In the genomic region with DNA sequence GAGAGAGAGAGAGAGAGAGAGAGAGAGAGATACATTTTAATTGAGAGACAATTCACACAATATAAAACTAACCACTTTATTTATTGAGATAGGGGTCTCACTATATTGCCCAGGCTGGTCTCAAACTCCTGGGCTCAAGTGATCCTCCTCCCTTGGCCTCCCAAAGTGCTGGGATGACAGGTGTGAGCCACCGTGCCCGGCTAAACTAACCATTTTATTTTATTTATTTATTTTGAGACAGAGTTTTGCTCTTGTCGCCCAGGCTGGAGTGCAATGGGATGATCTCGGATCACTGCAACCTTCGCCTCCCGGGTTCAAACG, we compare ENCODE assay signal across 10 cellular contexts. TPM values are rescaled to one million over a fixed set of nuclear protein-coding genes. Genes with fewer than 3 reads are reported as not detected.
DNase-seq lines count a peak whose midpoint lies in the region; ATAC-seq and TF ChIP-seq lines count a peak whose summit lies in the region.
"Not testable (repeated sequence)": the region's sequence is repeated elsewhere in the genome, so short reads cannot be mapped to it uniquely, and the experiment has no call there.
"Had no signal": no experiment of that assay in that cellular context is flagged by ENCODE, and none has a peak within 500 bp of the region (broad histone marks: within the 10 kb centered on the region; RNA-seq: fewer than 3 reads in every experiment).

No MANE protein-coding gene starts in this region.

- peak overlapping the region; percentile 78 for H3K27ac Mint-ChIP-seq in activated T-helper 17 cell treated with anti-CD3 and anti-CD28 coated beads, Interleukin-2, amount 50 U/mL, for 72 hours
- peak overlapping the region in 5 of 6 donors; percentile 9 to 83 (median 67) for H3K27ac Mint-ChIP-seq in naive B cell

- CTCF ChIA-PET in Panc1 (lab: Charles Lee) = not testable (repeated sequence)

- intact Hi-C loops in Panc1 (cut with micrococcal nuclease; ENCODE audit: unreplicated experiment) = loop anchor here (5.0 kb wide), 1 partner anchor 61 kb away; no protein-coding TSS in a partner anchor
- intact Hi-C loops in left ventricle myocardium inferior (cut with micrococcal nuclease) = not testable (repeated sequence)

- not testable (repeated sequence) for H3K4me3 Mint-ChIP-seq in activated T-helper 17 cell treated with anti-CD3 and anti-CD28 coated beads, Interleukin-2, amount 50 U/mL, for 72 hours
- peak overlapping the region in 6 of 8 donors; percentile 5 to 74 (median 19) for H3K4me3 Mint-ChIP-seq in naive B cell

- not testable (repeated sequence) for H4K20me1 ChIP-seq in GM23248 (ENCODE audit: insufficient read depth)

- H3K4me1 ChIP-seq in GM23248 (ENCODE audit: insufficient read depth) (peaks cover 41% of the 10 kb centered on the region), Panc1 (ENCODE audit: control insufficient read depth, insufficient read depth, low read length) (peaks cover 41% of the 10 kb centered on the region), left ventricle myocardium inferior (peaks cover 47% of the 10 kb centered on the region), skeletal muscle tissue (ENCODE audit: control insufficient read depth in 3 of 3, insufficient read depth in 3 of 3, low read length in 3 of 3) (peaks cover 43 to 48% (median 44%) of the 10 kb centered on the region in 3 donors)
- H3K4me1 ChIP-seq in urinary bladder (ENCODE audit: insufficient read depth) = not testable (repeated sequence)

- peaks cover 47% of the 10 kb centered on the region for H3F3A ChIP-seq in GM23248 (ENCODE audit: insufficient read depth)

- not testable (repeated sequence) for ATAC-seq in Panc1; activated T-helper 17 cell treated with anti-CD3 and anti-CD28 coated beads, Interleukin-2, amount 50 U/mL, for 72 hours (replicated peaks); naive B cell (ENCODE audit: low read depth in 2 of 2)

- peak overlapping the region; percentile 73 for H2AFZ ChIP-seq in GM23248

- POLR2A ChIA-PET in Panc1 (lab: Charles Lee) = interaction anchor here (1.3 kb wide), 1 partner anchor 10 kb away, joined by 6 read pairs; no protein-coding TSS in a partner anchor

- WGBS in GM23248 (ENCODE audit: low coverage in 1 of 2, low lambda C conversion rate in 2 of 2, missing lambda C conversion rate in 2 of 2), 2 experiments = 90 to 94% methylated on average over 7 of the region's 7 CpGs
- 91% methylated on average over 7 of the region's 7 CpGs for WGBS in urinary bladder

- H3K36me3 Mint-ChIP-seq in activated T-helper 17 cell treated with anti-CD3 and anti-CD28 coated beads, Interleukin-2, amount 50 U/mL, for 72 hours (ENCODE audit: low read depth); naive B cell: not testable (repeated sequence)

- H3K9ac ChIP-seq in GM23248 = peak overlapping the region; percentile 72
- H3K9ac ChIP-seq in skeletal muscle tissue (ENCODE audit: low read depth in 1 of 3, low read length in 3 of 3) = peak overlapping the region; percentile 78 to 80 (median 79)

- H3K4me3 ChIP-seq in GM23248 = peak overlapping the region; percentile 46
- not testable (repeated sequence) for H3K4me3 ChIP-seq in Panc1 (ENCODE audit: low read depth in 2 of 2, low read length in 2 of 2); left ventricle myocardium inferior; urinary bladder (ENCODE audit: low read depth, low read length)
- peak overlapping the region in 1 of 3 donors; percentile 0 for H3K4me3 ChIP-seq in skeletal muscle tissue (ENCODE audit: low read length in 3 of 3)

- H3K9me3 ChIP-seq in GM23248 (ENCODE audit: low read depth); Panc1 (ENCODE audit: control insufficient read depth, insufficient read depth, low read depth, low read length); left ventricle myocardium inferior (replicated peaks); skeletal muscle tissue (ENCODE audit: control insufficient read depth in 3 of 3, low read length in 3 of 3): not testable (repeated sequence)

- H3K36me3 ChIP-seq in GM23248 (ENCODE audit: low read depth); Panc1 (ENCODE audit: control insufficient read depth, insufficient read depth, low read length); left ventricle myocardium inferior; skeletal muscle tissue (ENCODE audit: control insufficient read depth in 3 of 3, insufficient read depth in 3 of 3, low read length in 3 of 3); urinary bladder (ENCODE audit: insufficient read depth): not testable (repeated sequence)

- not testable (repeated sequence) for BruUV-seq in Panc1 (replicated peaks; lab: Mats Ljungman, UMichigan)

- not testable (repeated sequence) for TF ChIP-seq CTCF in Panc1 (IDR thresholded peaks at IDR 0.05); left ventricle myocardium inferior (IDR thresholded peaks at IDR 0.05; ENCODE audit: borderline replicate concordance)

- H3K27ac ChIP-seq in GM23248 = peak overlapping the region; percentile 100
- H3K27ac ChIP-seq in Panc1 (ENCODE audit: low read length) = peak overlapping the region; percentile 100
- H3K27ac ChIP-seq in cingulate gyrus (ENCODE audit: low read depth, low read length) = peak overlapping the region; percentile 89
- H3K27ac ChIP-seq in left ventricle myocardium inferior (replicated peaks) = peak overlapping the region; percentile 63
- H3K27ac ChIP-seq in skeletal muscle tissue (ENCODE audit: low read depth, low read length) = peak overlapping the region; percentile 100
- peak overlapping the region; percentile 91 for H3K27ac ChIP-seq in urinary bladder (ENCODE audit: low read depth)

- DNase-seq in GM23248; Panc1 (ENCODE audit: low read depth, low spot score); left ventricle myocardium inferior; naive B cell: not testable (repeated sequence)

- not testable (repeated sequence) for H3K27me3 ChIP-seq in GM23248 (replicated peaks; ENCODE audit: insufficient read depth); Panc1 (ENCODE audit: control insufficient read depth, insufficient read depth, low read length); left ventricle myocardium inferior (ENCODE audit: low read depth); skeletal muscle tissue (ENCODE audit: control insufficient read depth in 3 of 3, insufficient read depth in 3 of 3, low read length in 3 of 3)

- H3K27me3 Mint-ChIP-seq in activated T-helper 17 cell treated with anti-CD3 and anti-CD28 coated beads, Interleukin-2, amount 50 U/mL, for 72 hours; naive B cell: not testable (repeated sequence)

- H3K4me2 ChIP-seq in GM23248 (ENCODE audit: unreplicated experiment) = peak overlapping the region; percentile 83

- H3K9me2 ChIP-seq in GM23248 (ENCODE audit: insufficient read depth) = not testable (repeated sequence)

- peaks cover 15% of the 10 kb centered on the region for H3K4me1 Mint-ChIP-seq in activated T-helper 17 cell treated with anti-CD3 and anti-CD28 coated beads, Interleukin-2, amount 50 U/mL, for 72 hours
- peaks cover 12 to 23% (median 21%) of the 10 kb centered on the region in 3 donors for H3K4me1 Mint-ChIP-seq in naive B cell

- H3K79me2 ChIP-seq in GM23248 (ENCODE audit: insufficient read depth) = not testable (repeated sequence)

- in situ Hi-C loops in GM23248 (cut with MboI); Panc1 (cut with HindIII; ENCODE audit: low pct_unique_long_range_greater_than_20kb, low sequenced_read_pairs): not testable (repeated sequence)

- H3K9me3 Mint-ChIP-seq in activated T-helper 17 cell treated with anti-CD3 and anti-CD28 coated beads, Interleukin-2, amount 50 U/mL, for 72 hours; naive B cell: not testable (repeated sequence)

RNA-seq across cellular contexts. Expression of a gene that starts 24.6 kb away (rescaled TPM):
- 19.5 and 24.2 TPM in 2 replicates for total RNA-seq in GM23248 (2014; rRNA removed; shearing (Covaris generic))
- polyA plus RNA-seq in GM23248 (2016; fragmentation: Nextera tagmentation; extraction: Ambion mirVana) (18.6 and 19.5 TPM in 2 replicates), naive B cell (ENCODE audit: low read depth in 6 of 6) (1 to 10 TPM; 1.7 to 8.3 (median 4.2) TPM), urinary bladder (66.4 TPM)
- total RNA-seq in Panc1 (2021; ENCODE audit: unreplicated experiment) (1,345 TPM), left ventricle myocardium inferior (4.8 TPM), skeletal muscle tissue (115 TPM), urinary bladder (35.2 TPM)
- polyA plus RNA-seq in Panc1 (2012; ENCODE audit: insufficient read length) = 948 TPM
- total RNA-seq in activated T-helper 17 cell treated with anti-CD3 and anti-CD28 coated beads, Interleukin-2, amount 50 U/mL, for 72 hours = 100 to 1,000 TPM in 1 of 2 donors, 10 to 100 TPM in 1; 99.1 to 160 TPM

RNA-seq across cellular contexts. Expression of a gene that starts 41.6 kb away (rescaled TPM):
- total RNA-seq in GM23248 (2014; rRNA removed; shearing (Covaris generic)) = not detected in 2 replicates
- polyA plus RNA-seq in GM23248 (2016; fragmentation: Nextera tagmentation; extraction: Ambion mirVana) (not detected in 2 replicates), naive B cell (ENCODE audit: low read depth in 6 of 6) (1 to 10 TPM in 1 of 6 donors, under 1 TPM in 2, not detected in 3; 0.25 to 1.1 (median 0.93) TPM), urinary bladder (not detected)
- total RNA-seq in Panc1 (2021; ENCODE audit: unreplicated experiment) (not detected), left ventricle myocardium inferior (not detected), skeletal muscle tissue (not detected), urinary bladder (not detected)
- polyA plus RNA-seq in Panc1 (2012; ENCODE audit: insufficient read length) = not detected
- under 1 TPM; 0.30 to 0.66 TPM for total RNA-seq in activated T-helper 17 cell treated with anti-CD3 and anti-CD28 coated beads, Interleukin-2, amount 50 U/mL, for 72 hours
- total RNA-seq: fibroblast of villous mesenchyme, thyroid gland had no signal
